ENCODE assay signal across 11 cellular contexts in genomic region chr9:114488398-114489129, GRCh38.
"Had no signal": no experiment of that assay in that cellular context is flagged by ENCODE, and none has a peak within 500 bp of the region (broad histone marks: within the 10 kb centered on the region; RNA-seq: fewer than 3 reads in every experiment).

No MANE protein-coding gene starts in this region.

- DNase-seq: activated CD4-positive, alpha-beta T cell treated with anti-CD3 and anti-CD28 coated beads, Interleukin-2, amount 10 ng/mL, durations not matched to agents 7 days and 5 days; activated effector memory CD4-positive, alpha-beta T cell treated with Interleukin-2 at 50 U/mL for 16 hours; activated naive CD8-positive, alpha-beta T cell treated with anti-CD3 and anti-CD28 coated beads for 36 hours; activated T-cell treated with anti-CD3 and anti-CD28 coated beads for 4 hours; lower lobe of right lung; naive thymus-derived CD8-positive, alpha-beta T cell; right cardiac atrium; trophoblast cell had no signal

- H3K4me3 ChIP-seq: esophagus muscularis mucosa, lower lobe of right lung, smooth muscle cell had no signal

- H3K27ac Mint-ChIP-seq: activated CD4-positive, alpha-beta T cell treated with anti-CD3 and anti-CD28 coated beads, Interleukin-2, amount 10 ng/mL, durations not matched to agents 7 days and 5 days; activated naive CD8-positive, alpha-beta T cell treated with anti-CD3 and anti-CD28 coated beads for 36 hours had no signal

- H3K36me3 ChIP-seq: esophagus muscularis mucosa, lower lobe of right lung had no signal

- H3K36me3 Mint-ChIP-seq: naive thymus-derived CD8-positive, alpha-beta T cell had no signal

- H3K27me3 Mint-ChIP-seq: activated CD4-positive, alpha-beta T cell treated with anti-CD3 and anti-CD28 coated beads, Interleukin-2, amount 10 ng/mL, durations not matched to agents 7 days and 5 days; activated naive CD8-positive, alpha-beta T cell treated with anti-CD3 and anti-CD28 coated beads for 36 hours; naive thymus-derived CD8-positive, alpha-beta T cell had no signal

- H3K9me3 ChIP-seq: esophagus muscularis mucosa, lower lobe of right lung had no signal

- H3K4me3 Mint-ChIP-seq: activated CD4-positive, alpha-beta T cell treated with anti-CD3 and anti-CD28 coated beads, Interleukin-2, amount 10 ng/mL, durations not matched to agents 7 days and 5 days; activated naive CD8-positive, alpha-beta T cell treated with anti-CD3 and anti-CD28 coated beads for 36 hours; naive thymus-derived CD8-positive, alpha-beta T cell had no signal

- H3K9me3 Mint-ChIP-seq: activated CD4-positive, alpha-beta T cell treated with anti-CD3 and anti-CD28 coated beads, Interleukin-2, amount 10 ng/mL, durations not matched to agents 7 days and 5 days; naive thymus-derived CD8-positive, alpha-beta T cell had no signal

- H3K27me3 ChIP-seq: esophagus muscularis mucosa had no signal

- H3K4me1 ChIP-seq: lower lobe of right lung had no signal

- H3K4me2 ChIP-seq: smooth muscle cell had no signal

- FAIRE-seq: bronchial epithelial cell had no signal

- H3K27ac ChIP-seq: esophagus muscularis mucosa, lower lobe of right lung had no signal
